In the genomic region with DNA sequence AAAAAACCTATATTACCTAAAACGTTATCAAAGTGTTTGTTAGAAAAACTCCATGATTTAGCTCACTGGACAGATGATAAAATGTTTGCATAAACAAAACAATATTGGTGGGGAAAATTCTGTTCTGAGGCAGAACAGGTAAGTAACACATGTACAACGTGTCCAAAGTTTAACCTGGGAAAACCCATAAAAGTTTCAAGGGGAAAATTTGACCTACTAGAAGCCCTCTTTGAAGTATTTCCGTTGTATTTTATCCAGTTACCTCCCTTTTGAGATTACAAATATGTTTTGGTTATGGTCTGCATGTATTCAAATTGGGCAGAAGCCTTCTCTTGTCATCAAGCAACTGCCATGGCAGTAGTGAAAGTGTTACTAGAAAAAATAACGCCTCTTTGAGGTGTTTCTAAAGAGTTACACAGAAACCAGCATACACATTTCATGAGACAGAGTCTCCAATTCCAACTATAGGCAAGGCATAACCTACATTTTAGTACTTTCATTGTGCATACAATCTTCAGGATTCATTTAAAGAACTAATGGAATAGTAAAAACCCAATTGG, we compare ENCODE assay signal across 19 cellular contexts. TPM values are rescaled to one million over a fixed set of nuclear protein-coding genes. Genes with fewer than 3 reads are reported as not detected.
A peak's percentile ranks its signal among the peaks of the same experiment; 100 is the strongest.
DNase-seq lines count a peak whose midpoint lies in the region; ATAC-seq, FAIRE-seq and TF ChIP-seq lines count a peak whose summit lies in the region.
"Had no signal": no experiment of that assay in that cellular context is flagged by ENCODE, and none has a peak within 500 bp of the region (broad histone marks: within the 10 kb centered on the region; RNA-seq: fewer than 3 reads in every experiment).

No MANE protein-coding gene starts in this region.

- POLR2A ChIA-PET in A549 (lab: Yijun Ruan, JAX): interaction anchor here (0.6 kb wide), 1 partner anchor 21 kb away, joined by 3 read pairs; no protein-coding TSS in a partner anchor
- POLR2A ChIA-PET in GM10248 (lab: Yijun Ruan, JAX): no interaction called here

- TF ChIP-seq POLR2A in A549 (IDR thresholded peaks at IDR 0.05; ENCODE audit: low read length): no peak

- H3K27ac Mint-ChIP-seq in glutamatergic neuron (ENCODE audit: unreplicated experiment): no peak overlapping the region
- H3K27ac Mint-ChIP-seq: CD8-positive, alpha-beta T cell; HFFc6; progenitor cell of endocrine pancreas had no signal

- H3K4me3 ChIP-seq in A549: no peak overlapping the region
- H3K4me3 ChIP-seq: testis had no signal

- peaks cover 19% of the 10 kb centered on the region for H3K4me1 ChIP-seq in A549
- H3K4me1 ChIP-seq: testis had no signal

- TF ChIP-seq RAD21 in A549 (conservative IDR thresholded peaks at IDR 0.05 in 1 of 2, IDR thresholded peaks at IDR 0.05 in 1 of 2): no peak

- H3K9me3 ChIP-seq in A549: peaks cover 9% of the 10 kb centered on the region
- H3K9me3 ChIP-seq: testis had no signal

- peak; percentile 7 for FAIRE-seq in A549 (lab: Jason Lieb, UNC)
- FAIRE-seq: A204.1, HepG2 had no signal

- 64% methylated on average over 4 of the region's 4 CpGs for WGBS in A549 (ENCODE audit: missing lambda C conversion rate)

- DNase-seq in A549 (ENCODE audit: low read depth in 1 of 2, low spot score in 1 of 2) (no peak), sciatic nerve (ENCODE audit: low spot score) (no peak), GM10248 (ENCODE audit: extremely low spot score) (no peak), C1 segment of cervical spinal cord (lab: John Stamatoyannopoulos, UW) (no peak), glutamatergic neuron (no peak)
- DNase-seq: activated naive CD4-positive, alpha-beta T cell treated with Interleukin-2 at 50 U/mL for 16 hours; brain microvascular endothelial cell; CD8-positive, alpha-beta T cell; HFFc6; left ventricle myocardium superior; stimulated activated CD4-positive, alpha-beta T cell treated with anti-CD3 and anti-CD28 coated beads, Interleukin-15, amount 100 ng/mL, for 24 hours; testis had no signal

- H3K27ac ChIP-seq in A549: no peak overlapping the region
- H3K27ac ChIP-seq: brain microvascular endothelial cell, testis had no signal

- CTCF ChIA-PET in A549 (lab: Yijun Ruan, JAX): interaction anchor here (1.3 kb wide), 1 partner anchor 9 kb away, joined by 3 read pairs; no protein-coding TSS in a partner anchor
- CTCF ChIA-PET in GM10248 (lab: Yijun Ruan, JAX): interaction anchor here (1.4 to 1.5 kb wide), 2 partner anchors 12 to 64 kb away, joined by 3 read pairs; no protein-coding TSS in a partner anchor

- intact Hi-C loops in sciatic nerve (cut with DNase I): no loop called here

- ATAC-seq in A549 (no peak), GM18873 (IDR thresholded peaks at IDR 0.05; ENCODE audit: low FRiP score, unreplicated experiment) (peak; percentile 53), GM21576 (IDR thresholded peaks at IDR 0.05; ENCODE audit: unreplicated experiment) (peak; percentile 78), HG03025 (IDR thresholded peaks at IDR 0.05; ENCODE audit: low FRiP score, unreplicated experiment) (peak; percentile 87), sciatic nerve (no peak)
- ATAC-seq: CD8-positive, alpha-beta T cell; HepG2; left ventricle myocardium superior had no signal

- TF ChIP-seq EP300 in A549 (IDR thresholded peaks at IDR 0.05): no peak

- H3K27me3 Mint-ChIP-seq in glutamatergic neuron (ENCODE audit: unreplicated experiment): no peaks in the 10 kb centered on the region
- H3K27me3 Mint-ChIP-seq: progenitor cell of endocrine pancreas had no signal

- TF ChIP-seq CTCF in A549 (IDR thresholded peaks at IDR 0.05): no peak
- TF ChIP-seq CTCF in GM10248 (IDR thresholded peaks at IDR 0.05; ENCODE audit: control extremely low read depth, extremely low read depth, low read depth, missing control alignments): no peak
- TF ChIP-seq CTCF in glutamatergic neuron (IDR thresholded peaks at IDR 0.05; ENCODE audit: partially characterized antibody, unreplicated experiment): no peak

- H3K4me1 Mint-ChIP-seq in glutamatergic neuron (ENCODE audit: low read depth, unreplicated experiment): no peaks in the 10 kb centered on the region

- no peak overlapping the region for H3K4me3 Mint-ChIP-seq in glutamatergic neuron (ENCODE audit: unreplicated experiment)
- H3K4me3 Mint-ChIP-seq: CD8-positive, alpha-beta T cell; HFFc6 had no signal

- H3K36me3 Mint-ChIP-seq in glutamatergic neuron (ENCODE audit: unreplicated experiment): no peaks in the 10 kb centered on the region
- H3K36me3 Mint-ChIP-seq: CD8-positive, alpha-beta T cell had no signal

- no peak overlapping the region for H3K4me2 ChIP-seq in A549

- H3K9me3 Mint-ChIP-seq in glutamatergic neuron (ENCODE audit: unreplicated experiment): no peaks in the 10 kb centered on the region

TF ChIP-seq in A549, 52 proteins besides CTCF, POLR2A, EP300 and RAD21:
- TF ChIP-seq, protein P1, sequence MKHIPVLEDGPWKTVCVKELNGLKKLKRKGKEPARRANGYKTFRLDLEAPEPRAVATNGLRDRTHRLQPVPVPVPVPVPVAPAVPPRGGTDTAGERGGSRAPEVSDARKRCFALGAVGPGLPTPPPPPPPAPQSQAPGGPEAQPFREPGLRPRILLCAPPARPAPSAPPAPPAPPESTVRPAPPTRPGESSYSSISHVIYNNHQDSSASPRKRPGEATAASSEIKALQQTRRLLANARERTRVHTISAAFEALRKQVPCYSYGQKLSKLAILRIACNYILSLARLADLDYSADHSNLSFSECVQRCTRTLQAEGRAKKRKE (CRISPR knock-in tag; IDR thresholded peaks at IDR 0.05; ENCODE audit: low read depth): no peak
- TF ChIP-seq TFCP2L1 (CRISPR knock-in tag; IDR thresholded peaks at IDR 0.05) (no peak), EHF (CRISPR knock-in tag; IDR thresholded peaks at IDR 0.05) (no peak), KDM1A (IDR thresholded peaks at IDR 0.05; ENCODE audit: low read depth) (no peak), ZC3H11A (IDR thresholded peaks at IDR 0.05) (no peak), SMC3 (IDR thresholded peaks at IDR 0.05) (no peak), CBX8 (IDR thresholded peaks at IDR 0.05) (no peak), HEYL (CRISPR knock-in tag; IDR thresholded peaks at IDR 0.05) (no peak), ZFP36 (IDR thresholded peaks at IDR 0.05; ENCODE audit: borderline replicate concordance, partially characterized antibody) (no peak), EHMT2 (IDR thresholded peaks at IDR 0.05; ENCODE audit: low read depth) (no peak)
- TF ChIP-seq, protein P2, sequence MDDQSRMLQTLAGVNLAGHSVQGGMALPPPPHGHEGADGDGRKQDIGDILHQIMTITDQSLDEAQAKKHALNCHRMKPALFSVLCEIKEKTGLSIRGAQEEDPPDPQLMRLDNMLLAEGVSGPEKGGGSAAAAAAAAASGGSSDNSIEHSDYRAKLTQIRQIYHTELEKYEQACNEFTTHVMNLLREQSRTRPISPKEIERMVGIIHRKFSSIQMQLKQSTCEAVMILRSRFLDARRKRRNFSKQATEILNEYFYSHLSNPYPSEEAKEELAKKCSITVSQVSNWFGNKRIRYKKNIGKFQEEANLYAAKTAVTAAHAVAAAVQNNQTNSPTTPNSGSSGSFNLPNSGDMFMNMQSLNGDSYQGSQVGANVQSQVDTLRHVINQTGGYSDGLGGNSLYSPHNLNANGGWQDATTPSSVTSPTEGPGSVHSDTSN (IDR thresholded peaks at IDR 0.05): no peak

RNA-seq across cellular contexts. Expression of a gene that starts 58.0 kb away (rescaled TPM):
- not detected in 2 replicates for polyA plus RNA-seq in A549 (2011; rRNA removed)
- polyA plus RNA-seq in A549 (2012; cell fraction: cytosol; rRNA removed): not detected in 2 replicates
- polyA plus RNA-seq in A549 (2012; cell fraction: nucleus; rRNA removed): not detected in 2 replicates
- not detected in 3 replicates for polyA plus RNA-seq in A549 (2017; fragmentation: RNase III; extraction: RNeasy Plus Mini Kit Qiagen cat#74134 plus additional on column Dnase treatment)
- polyA minus RNA-seq in A549 (2011; rRNA and poly(A)+ RNA removed): not detected in 2 replicates
- not detected for total RNA-seq in sciatic nerve
- total RNA-seq in glutamatergic neuron (ENCODE audit: unreplicated experiment): not detected
- total RNA-seq: CD8-positive, alpha-beta T cell; fibroblast of lung; HepG2; left ventricle myocardium superior; progenitor cell of endocrine pancreas had no signal
- polyA plus RNA-seq: fibroblast of lung, HepG2 had no signal

Comparison
In these comparisons a context has a peak if more than half of its experiments do, and no peak if none do; other contexts are left out.
1. ATAC-seq: peak in GM18873 (single experiment), GM21576 (single experiment) and HG03025 (single experiment); none in A549 (0 of 2) and sciatic nerve (single experiment).